In the genomic region with DNA sequence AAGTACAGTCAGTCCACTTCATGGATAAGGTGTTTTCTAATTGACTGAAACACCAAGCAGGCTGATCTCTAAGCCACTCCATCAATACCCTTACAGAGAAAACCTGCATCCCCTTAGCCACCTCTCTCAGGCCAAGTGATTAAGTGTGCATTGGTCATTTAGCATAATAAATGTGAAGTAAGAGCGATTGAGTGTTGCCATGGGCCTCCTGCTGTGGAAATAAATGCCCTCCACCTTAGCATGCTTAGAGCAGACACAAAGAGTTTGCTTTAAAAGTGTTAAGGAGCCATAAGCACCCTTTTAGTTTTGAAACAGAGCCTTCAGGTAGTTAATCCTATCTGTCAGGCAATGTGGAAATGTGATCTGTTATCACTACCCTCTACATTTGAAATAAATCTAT, we compare ENCODE assay signal across 24 cellular contexts.
"Had no signal": no experiment of that assay in that cellular context is flagged by ENCODE, and none has a peak within 500 bp of the region (broad histone marks: within the 10 kb centered on the region; RNA-seq: fewer than 3 reads in every experiment).

No MANE protein-coding gene starts in this region.

- H2AFZ ChIP-seq: hepatocyte had no signal

- H3K9me3 ChIP-seq: pancreas, upper lobe of left lung had no signal

- H3K27ac ChIP-seq: cardiac muscle cell, hepatocyte, pancreas, upper lobe of left lung, VCaP had no signal

- H3K4me1 Mint-ChIP-seq: activated CD4-positive, alpha-beta T cell treated with anti-CD3 and anti-CD28 coated beads, Interleukin-2, amount 10 ng/mL, durations not matched to agents 7 days and 5 days; activated CD8-positive, alpha-beta memory T cell treated with anti-CD3 and anti-CD28 coated beads, Interleukin-2, amount 10 ng/mL, durations not matched to agents 7 days and 5 days; activated naive CD8-positive, alpha-beta T cell treated with anti-CD3 and anti-CD28 coated beads, Interleukin-2, amount 50 U/mL, for 24 hours; memory B cell had no signal

- DNase-seq: activated CD4-positive, alpha-beta T cell treated with anti-CD3 and anti-CD28 coated beads, Interleukin-2, amount 10 ng/mL, durations not matched to agents 7 days and 5 days; activated CD4-positive, CD25-positive, alpha-beta regulatory T cell treated with anti-CD3 and anti-CD28 coated beads, Interleukin-2, amount 50 U/mL, for 72 hours; activated CD8-positive, alpha-beta memory T cell treated with anti-CD3 and anti-CD28 coated beads, Interleukin-2, amount 10 ng/mL, durations not matched to agents 7 days and 5 days; activated CD8-positive, alpha-beta T cell treated with anti-CD3 and anti-CD28 coated beads for 36 hours; activated gamma-delta T cell; activated naive CD4-positive, alpha-beta T cell treated with anti-CD3 and anti-CD28 coated beads, Interleukin-2, amount 50 U/mL, for 16 hours; activated naive CD8-positive, alpha-beta T cell treated with anti-CD3 and anti-CD28 coated beads, Interleukin-2, amount 50 U/mL, for 24 hours; activated T-cell treated with anti-CD3 and anti-CD28 coated beads for 4 hours; cortex of kidney; erythroblast; foreskin fibroblast; left colon; pancreas; right cardiac atrium; stimulated activated CD4-positive, alpha-beta T cell treated with anti-CD3 and anti-CD28 coated beads, Interleukin-12 subunit alpha, Interleukin-12 subunit beta, amount 100 ng/mL, for 4 hours; stimulated activated CD4-positive, alpha-beta T cell treated with anti-CD3 and anti-CD28 coated beads, Interleukin-4, amount 100 ng/mL, for 4 hours; stimulated activated naive CD8-positive, alpha-beta T cell treated with anti-CD3 and anti-CD28 coated beads, Interleukin-15, Interleukin-2, amounts not matched to agents 100 U/mL and 50 U/mL, for 24 hours; upper lobe of left lung had no signal

- H3K9me3 Mint-ChIP-seq: activated CD4-positive, alpha-beta T cell treated with anti-CD3 and anti-CD28 coated beads, Interleukin-2, amount 10 ng/mL, durations not matched to agents 7 days and 5 days; activated CD8-positive, alpha-beta T cell treated with anti-CD3 and anti-CD28 coated beads for 36 hours; activated naive CD8-positive, alpha-beta T cell treated with anti-CD3 and anti-CD28 coated beads, Interleukin-2, amount 50 U/mL, for 24 hours; activated T-helper 1 cell treated with anti-CD3 and anti-CD28 coated beads, Interleukin-12 subunit alpha, Interleukin-12 subunit beta, Interleukin-2, Interleukin-4 antibody, amounts not matched to agents 30 ng/mL and 10 ng/mL and 1 ng/mL, durations not matched to agents 14 hours and 24 hours and 36 hours; memory B cell had no signal

- H3K27me3 ChIP-seq: cardiac muscle cell, hepatocyte, pancreas, upper lobe of left lung had no signal

- H3K4me1 ChIP-seq: pancreas, upper lobe of left lung had no signal

- H3K4me3 Mint-ChIP-seq: activated CD4-positive, alpha-beta T cell treated with anti-CD3 and anti-CD28 coated beads, Interleukin-2, amount 10 ng/mL, durations not matched to agents 7 days and 5 days; activated CD8-positive, alpha-beta memory T cell treated with anti-CD3 and anti-CD28 coated beads, Interleukin-2, amount 10 ng/mL, durations not matched to agents 7 days and 5 days; activated CD8-positive, alpha-beta T cell treated with anti-CD3 and anti-CD28 coated beads for 36 hours; activated naive CD8-positive, alpha-beta T cell treated with anti-CD3 and anti-CD28 coated beads, Interleukin-2, amount 50 U/mL, for 24 hours; activated T-helper 1 cell treated with anti-CD3 and anti-CD28 coated beads, Interleukin-12 subunit alpha, Interleukin-12 subunit beta, Interleukin-2, Interleukin-4 antibody, amounts not matched to agents 30 ng/mL and 10 ng/mL and 1 ng/mL, durations not matched to agents 14 hours and 24 hours and 36 hours; memory B cell; natural killer cell treated with Interleukin-12 subunit alpha and Interleukin-12 subunit beta and Interleukin-15 and Interleukin-18, amount 100 ng/mL, for 72 hours had no signal

- H3K27ac Mint-ChIP-seq: activated CD4-positive, alpha-beta T cell treated with anti-CD3 and anti-CD28 coated beads, Interleukin-2, amount 10 ng/mL, durations not matched to agents 7 days and 5 days; activated CD8-positive, alpha-beta memory T cell treated with anti-CD3 and anti-CD28 coated beads, Interleukin-2, amount 10 ng/mL, durations not matched to agents 7 days and 5 days; activated CD8-positive, alpha-beta T cell treated with anti-CD3 and anti-CD28 coated beads for 36 hours; activated naive CD8-positive, alpha-beta T cell treated with anti-CD3 and anti-CD28 coated beads, Interleukin-2, amount 50 U/mL, for 24 hours; activated T-helper 1 cell treated with anti-CD3 and anti-CD28 coated beads, Interleukin-12 subunit alpha, Interleukin-12 subunit beta, Interleukin-2, Interleukin-4 antibody, amounts not matched to agents 30 ng/mL and 10 ng/mL and 1 ng/mL, durations not matched to agents 14 hours and 24 hours and 36 hours; memory B cell; natural killer cell treated with Interleukin-12 subunit alpha and Interleukin-12 subunit beta and Interleukin-15 and Interleukin-18, amount 100 ng/mL, for 72 hours had no signal

- ATAC-seq: activated CD8-positive, alpha-beta memory T cell treated with anti-CD3 and anti-CD28 coated beads, Interleukin-2, amount 10 ng/mL, durations not matched to agents 7 days and 5 days; activated CD8-positive, alpha-beta T cell treated with anti-CD3 and anti-CD28 coated beads for 36 hours; activated naive CD8-positive, alpha-beta T cell treated with anti-CD3 and anti-CD28 coated beads, Interleukin-2, amount 50 U/mL, for 24 hours; left colon; natural killer cell treated with Interleukin-12 subunit alpha and Interleukin-12 subunit beta and Interleukin-15 and Interleukin-18, amount 100 ng/mL, for 72 hours; pancreas; right cardiac atrium; stimulated activated naive CD8-positive, alpha-beta T cell treated with anti-CD3 and anti-CD28 coated beads, Interleukin-15, Interleukin-2, amounts not matched to agents 100 U/mL and 50 U/mL, for 24 hours had no signal

- H3K36me3 ChIP-seq: cardiac muscle cell, pancreas, upper lobe of left lung had no signal

- H3K36me3 Mint-ChIP-seq: activated CD8-positive, alpha-beta memory T cell treated with anti-CD3 and anti-CD28 coated beads, Interleukin-2, amount 10 ng/mL, durations not matched to agents 7 days and 5 days; memory B cell; natural killer cell treated with Interleukin-12 subunit alpha and Interleukin-12 subunit beta and Interleukin-15 and Interleukin-18, amount 100 ng/mL, for 72 hours had no signal

- H3K4me3 ChIP-seq: cardiac muscle cell, hepatocyte, pancreas, upper lobe of left lung had no signal

- H3K4me2 ChIP-seq: hepatocyte had no signal

- H3K27me3 Mint-ChIP-seq: activated CD4-positive, alpha-beta T cell treated with anti-CD3 and anti-CD28 coated beads, Interleukin-2, amount 10 ng/mL, durations not matched to agents 7 days and 5 days; activated CD8-positive, alpha-beta memory T cell treated with anti-CD3 and anti-CD28 coated beads, Interleukin-2, amount 10 ng/mL, durations not matched to agents 7 days and 5 days; activated naive CD8-positive, alpha-beta T cell treated with anti-CD3 and anti-CD28 coated beads, Interleukin-2, amount 50 U/mL, for 24 hours; memory B cell; natural killer cell treated with Interleukin-12 subunit alpha and Interleukin-12 subunit beta and Interleukin-15 and Interleukin-18, amount 100 ng/mL, for 72 hours had no signal

- H3K79me2 ChIP-seq: hepatocyte had no signal
